Comparison of ENCODE assay signal across 41 cellular contexts in the genomic region with DNA sequence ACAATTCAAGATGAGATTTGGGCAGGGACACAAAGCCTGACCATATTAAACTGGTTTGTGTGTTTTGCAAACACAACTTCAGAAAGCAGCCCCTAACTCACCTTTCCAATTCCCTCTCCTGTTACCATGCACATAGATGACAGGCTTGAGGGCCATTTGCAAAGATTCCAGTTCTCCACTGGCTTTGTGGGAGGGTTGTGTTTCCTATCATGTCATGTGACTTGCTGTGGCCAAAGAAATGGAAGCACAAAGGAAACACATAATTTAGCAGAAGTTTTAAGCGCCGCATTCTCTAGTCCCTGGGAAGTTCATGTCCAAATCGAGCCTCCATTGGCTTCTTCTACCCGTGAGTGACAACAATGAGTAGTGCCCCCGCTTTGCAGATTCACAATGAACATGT. TPM values are rescaled to one million over a fixed set of nuclear protein-coding genes. Genes with fewer than 3 reads are reported as not detected.
"Had no signal": no experiment of that assay in that cellular context is flagged by ENCODE, and none has a peak within 500 bp of the region (broad histone marks: within the 10 kb centered on the region; RNA-seq: fewer than 3 reads in every experiment).

No MANE protein-coding gene starts in this region.

- H3K4me1 ChIP-seq: body of pancreas, breast epithelium had no signal

- H3K9me3 ChIP-seq: body of pancreas, breast epithelium had no signal

- H3K27ac Mint-ChIP-seq: activated CD4-positive, alpha-beta memory T cell treated with anti-CD3 and anti-CD28 coated beads, Interleukin-2, amount 10 ng/mL, durations not matched to agents 7 days and 5 days; activated CD4-positive, alpha-beta T cell treated with anti-CD3 and anti-CD28 coated beads for 36 hours; activated CD4-positive, alpha-beta T cell treated with anti-CD3 and anti-CD28 coated beads, Interleukin-2, amount 10 ng/mL, durations not matched to agents 7 days and 5 days; activated CD8-positive, alpha-beta memory T cell treated with anti-CD3 and anti-CD28 coated beads, Interleukin-2, amount 10 ng/mL, durations not matched to agents 7 days and 5 days; activated CD8-positive, alpha-beta T cell treated with anti-CD3 and anti-CD28 coated beads, Interleukin-2, amount 10 ng/mL, durations not matched to agents 7 days and 5 days; activated naive CD4-positive, alpha-beta T cell treated with anti-CD3 and anti-CD28 coated beads, Interleukin-2, amount 10 ng/mL, durations not matched to agents 7 days and 5 days; activated naive CD4-positive, alpha-beta T cell treated with anti-CD3 and anti-CD28 coated beads, Interleukin-2, amount 50 U/mL, for 24 hours; activated naive CD8-positive, alpha-beta T cell; activated naive CD8-positive, alpha-beta T cell treated with anti-CD3 and anti-CD28 coated beads, Interleukin-2, amount 10 ng/mL, durations not matched to agents 7 days and 5 days; activated naive CD8-positive, alpha-beta T cell treated with anti-CD3 and anti-CD28 coated beads, Interleukin-2, amount 50 U/mL, for 24 hours; activated T-cell treated with anti-CD3 and anti-CD28 coated beads, Interleukin-2, amount 50 U/mL, for 24 hours; activated T-helper 2 cell treated with anti-CD3 and anti-CD28 coated beads, Interferon-gamma antibody, Interleukin-2, Interleukin-4, amounts not matched to agents 10 μg/mL and 5 μg/mL and 100 μg/mL, durations not matched to agents 14 hours and 24 hours and 36 hours; T-helper 1 cell treated with Interleukin-12 subunit alpha and Interleukin-12 subunit beta and Interleukin-4 antibody, amounts not matched to agents 30 μg/mL and 1 μg/mL, for 36 hours; T-helper 2 cell treated with Interferon-gamma antibody and Interleukin-4, amounts not matched to agents 5 μg/mL and 100 μg/mL, for 36 hours; WTC11 had no signal

- H3K4me3 ChIP-seq: body of pancreas, breast epithelium, cardiac muscle cell had no signal

- ATAC-seq: activated CD4-positive, alpha-beta T cell treated with anti-CD3 and anti-CD28 coated beads for 36 hours; activated CD4-positive, CD25-positive, alpha-beta regulatory T cell treated with anti-CD3 and anti-CD28 coated beads, Interleukin-2, amount 50 U/mL, for 24 hours; activated CD8-positive, alpha-beta memory T cell treated with anti-CD3 and anti-CD28 coated beads, Interleukin-2, amount 10 ng/mL, durations not matched to agents 7 days and 5 days; activated CD8-positive, alpha-beta T cell treated with anti-CD3 and anti-CD28 coated beads, Interleukin-2, amount 10 ng/mL, durations not matched to agents 7 days and 5 days; activated naive CD8-positive, alpha-beta T cell treated with anti-CD3 and anti-CD28 coated beads, Interleukin-2, amount 50 U/mL, for 24 hours; body of pancreas; WTC11 had no signal

- H3K27ac ChIP-seq: body of pancreas, brain microvascular endothelial cell, breast epithelium, cardiac muscle cell, WERI-Rb-1 had no signal

- H3K9me3 Mint-ChIP-seq: activated CD4-positive, alpha-beta T cell treated with anti-CD3 and anti-CD28 coated beads, Interleukin-2, amount 10 ng/mL, durations not matched to agents 7 days and 5 days; activated naive CD4-positive, alpha-beta T cell treated with anti-CD3 and anti-CD28 coated beads, Interleukin-2, amount 10 ng/mL, durations not matched to agents 7 days and 5 days; activated naive CD8-positive, alpha-beta T cell treated with anti-CD3 and anti-CD28 coated beads, Interleukin-2, amount 50 U/mL, for 24 hours; activated T-cell treated with anti-CD3 and anti-CD28 coated beads, Interleukin-2, amount 50 U/mL, for 24 hours had no signal

- H3K4me3 Mint-ChIP-seq: activated CD4-positive, alpha-beta memory T cell treated with anti-CD3 and anti-CD28 coated beads, Interleukin-2, amount 10 ng/mL, durations not matched to agents 7 days and 5 days; activated CD4-positive, alpha-beta T cell treated with anti-CD3 and anti-CD28 coated beads for 36 hours; activated CD4-positive, alpha-beta T cell treated with anti-CD3 and anti-CD28 coated beads, Interleukin-2, amount 10 ng/mL, durations not matched to agents 7 days and 5 days; activated CD8-positive, alpha-beta memory T cell treated with anti-CD3 and anti-CD28 coated beads, Interleukin-2, amount 10 ng/mL, durations not matched to agents 7 days and 5 days; activated CD8-positive, alpha-beta T cell treated with anti-CD3 and anti-CD28 coated beads, Interleukin-2, amount 10 ng/mL, durations not matched to agents 7 days and 5 days; activated naive CD4-positive, alpha-beta T cell treated with anti-CD3 and anti-CD28 coated beads, Interleukin-2, amount 10 ng/mL, durations not matched to agents 7 days and 5 days; activated naive CD4-positive, alpha-beta T cell treated with anti-CD3 and anti-CD28 coated beads, Interleukin-2, amount 50 U/mL, for 24 hours; activated naive CD8-positive, alpha-beta T cell; activated naive CD8-positive, alpha-beta T cell treated with anti-CD3 and anti-CD28 coated beads, Interleukin-2, amount 10 ng/mL, durations not matched to agents 7 days and 5 days; activated naive CD8-positive, alpha-beta T cell treated with anti-CD3 and anti-CD28 coated beads, Interleukin-2, amount 50 U/mL, for 24 hours; activated T-cell treated with anti-CD3 and anti-CD28 coated beads, Interleukin-2, amount 50 U/mL, for 24 hours; central memory CD8-positive, alpha-beta T cell; T-helper 1 cell treated with Interleukin-12 subunit alpha and Interleukin-12 subunit beta and Interleukin-4 antibody, amounts not matched to agents 30 μg/mL and 1 μg/mL, for 36 hours; T-helper 2 cell treated with Interferon-gamma antibody and Interleukin-4, amounts not matched to agents 5 μg/mL and 100 μg/mL, for 36 hours; WTC11 had no signal

- H3K27me3 Mint-ChIP-seq: activated CD4-positive, alpha-beta memory T cell treated with anti-CD3 and anti-CD28 coated beads, Interleukin-2, amount 10 ng/mL, durations not matched to agents 7 days and 5 days; activated CD4-positive, alpha-beta T cell treated with anti-CD3 and anti-CD28 coated beads for 36 hours; activated CD4-positive, alpha-beta T cell treated with anti-CD3 and anti-CD28 coated beads, Interleukin-2, amount 10 ng/mL, durations not matched to agents 7 days and 5 days; activated CD8-positive, alpha-beta memory T cell treated with anti-CD3 and anti-CD28 coated beads, Interleukin-2, amount 10 ng/mL, durations not matched to agents 7 days and 5 days; activated naive CD4-positive, alpha-beta T cell treated with anti-CD3 and anti-CD28 coated beads, Interleukin-2, amount 10 ng/mL, durations not matched to agents 7 days and 5 days; activated naive CD4-positive, alpha-beta T cell treated with anti-CD3 and anti-CD28 coated beads, Interleukin-2, amount 50 U/mL, for 24 hours; activated naive CD8-positive, alpha-beta T cell; activated naive CD8-positive, alpha-beta T cell treated with anti-CD3 and anti-CD28 coated beads, Interleukin-2, amount 10 ng/mL, durations not matched to agents 7 days and 5 days; activated naive CD8-positive, alpha-beta T cell treated with anti-CD3 and anti-CD28 coated beads, Interleukin-2, amount 50 U/mL, for 24 hours; activated T-cell treated with anti-CD3 and anti-CD28 coated beads, Interleukin-2, amount 50 U/mL, for 24 hours; central memory CD8-positive, alpha-beta T cell had no signal

- H3K27me3 ChIP-seq: body of pancreas, brain microvascular endothelial cell, breast epithelium, cardiac muscle cell had no signal

- H3K36me3 ChIP-seq: brain microvascular endothelial cell, breast epithelium, cardiac muscle cell, WERI-Rb-1 had no signal

- H3K36me3 Mint-ChIP-seq: activated CD8-positive, alpha-beta memory T cell treated with anti-CD3 and anti-CD28 coated beads, Interleukin-2, amount 10 ng/mL, durations not matched to agents 7 days and 5 days; activated naive CD4-positive, alpha-beta T cell treated with anti-CD3 and anti-CD28 coated beads, Interleukin-2, amount 10 ng/mL, durations not matched to agents 7 days and 5 days; activated naive CD4-positive, alpha-beta T cell treated with anti-CD3 and anti-CD28 coated beads, Interleukin-2, amount 50 U/mL, for 24 hours; activated naive CD8-positive, alpha-beta T cell; activated naive CD8-positive, alpha-beta T cell treated with anti-CD3 and anti-CD28 coated beads, Interleukin-2, amount 10 ng/mL, durations not matched to agents 7 days and 5 days had no signal

- DNase-seq: activated CD4-positive, alpha-beta memory T cell treated with anti-CD3 and anti-CD28 coated beads, Interleukin-2, amount 10 ng/mL, durations not matched to agents 7 days and 5 days; activated CD4-positive, alpha-beta T cell treated with anti-CD3 and anti-CD28 coated beads for 1 hour; activated CD4-positive, alpha-beta T cell treated with anti-CD3 and anti-CD28 coated beads for 36 hours; activated CD4-positive, alpha-beta T cell treated with anti-CD3 and anti-CD28 coated beads for 48 hours; activated CD4-positive, alpha-beta T cell treated with anti-CD3 and anti-CD28 coated beads, Interleukin-2, amount 10 ng/mL, durations not matched to agents 7 days and 5 days; activated CD4-positive, alpha-beta T cell treated with anti-CD3 and anti-CD28 coated beads, Interleukin-2, amount 50 U/mL, for 48 hours; activated CD4-positive, CD25-positive, alpha-beta regulatory T cell; activated CD8-positive, alpha-beta memory T cell treated with anti-CD3 and anti-CD28 coated beads for 24 hours; activated CD8-positive, alpha-beta memory T cell treated with anti-CD3 and anti-CD28 coated beads, Interleukin-2, amount 10 ng/mL, durations not matched to agents 7 days and 5 days; activated CD8-positive, alpha-beta memory T cell treated with anti-CD3 and anti-CD28 coated beads, Interleukin-2, amount 50 U/mL, for 48 hours; activated CD8-positive, alpha-beta T cell treated with anti-CD3 and anti-CD28 coated beads, Interleukin-2, amount 10 ng/mL, durations not matched to agents 7 days and 5 days; activated effector memory CD4-positive, alpha-beta T cell treated with Interleukin-2 at 50 U/mL for 16 hours; activated gamma-delta T cell; activated naive CD4-positive, alpha-beta T cell treated with anti-CD3 and anti-CD28 coated beads, Interleukin-2, amount 10 ng/mL, durations not matched to agents 7 days and 5 days; activated naive CD4-positive, alpha-beta T cell treated with Interleukin-2 at 50 U/mL for 16 hours; activated naive CD8-positive, alpha-beta T cell treated with anti-CD3 and anti-CD28 coated beads, Interleukin-2, amount 10 ng/mL, durations not matched to agents 7 days and 5 days; activated naive CD8-positive, alpha-beta T cell treated with anti-CD3 and anti-CD28 coated beads, Interleukin-2, amount 50 U/mL, for 24 hours; activated T-cell treated with anti-CD3 and anti-CD28 coated beads, Interleukin-2, amount 50 U/mL, for 24 hours; activated T-cell treated with anti-CD3 and anti-CD28 coated beads, Interleukin-2, amount 50 U/mL, for 48 hours; amygdala; aorta; body of pancreas; brain microvascular endothelial cell; caudate nucleus; cerebellar nuclear complex; T-helper 1 cell; T-helper 2 cell; T-helper 9 cell; WERI-Rb-1 had no signal

- FAIRE-seq: astrocyte, TTC549 had no signal

- H3K4me1 Mint-ChIP-seq: activated CD4-positive, alpha-beta memory T cell treated with anti-CD3 and anti-CD28 coated beads, Interleukin-2, amount 10 ng/mL, durations not matched to agents 7 days and 5 days; activated CD4-positive, alpha-beta T cell treated with anti-CD3 and anti-CD28 coated beads for 36 hours; activated CD4-positive, alpha-beta T cell treated with anti-CD3 and anti-CD28 coated beads, Interleukin-2, amount 10 ng/mL, durations not matched to agents 7 days and 5 days; activated CD8-positive, alpha-beta memory T cell treated with anti-CD3 and anti-CD28 coated beads, Interleukin-2, amount 10 ng/mL, durations not matched to agents 7 days and 5 days; activated naive CD4-positive, alpha-beta T cell treated with anti-CD3 and anti-CD28 coated beads, Interleukin-2, amount 10 ng/mL, durations not matched to agents 7 days and 5 days; activated naive CD4-positive, alpha-beta T cell treated with anti-CD3 and anti-CD28 coated beads, Interleukin-2, amount 50 U/mL, for 24 hours; activated naive CD8-positive, alpha-beta T cell treated with anti-CD3 and anti-CD28 coated beads, Interleukin-2, amount 10 ng/mL, durations not matched to agents 7 days and 5 days; activated naive CD8-positive, alpha-beta T cell treated with anti-CD3 and anti-CD28 coated beads, Interleukin-2, amount 50 U/mL, for 24 hours; central memory CD8-positive, alpha-beta T cell had no signal

RNA-seq across cellular contexts. Expression of a gene that starts 57.9 kb away (rescaled TPM):
- total RNA-seq: activated CD4-positive, alpha-beta memory T cell treated with anti-CD3 and anti-CD28 coated beads, Interleukin-2, amount 10 ng/mL, durations not matched to agents 7 days and 5 days; activated CD4-positive, alpha-beta T cell treated with anti-CD3 and anti-CD28 coated beads for 36 hours; activated CD4-positive, alpha-beta T cell treated with anti-CD3 and anti-CD28 coated beads, Interleukin-2, amount 10 ng/mL, durations not matched to agents 7 days and 5 days; activated CD8-positive, alpha-beta memory T cell treated with anti-CD3 and anti-CD28 coated beads, Interleukin-2, amount 10 ng/mL, durations not matched to agents 7 days and 5 days; activated CD8-positive, alpha-beta T cell treated with anti-CD3 and anti-CD28 coated beads, Interleukin-2, amount 10 ng/mL, durations not matched to agents 7 days and 5 days; activated naive CD8-positive, alpha-beta T cell treated with anti-CD3 and anti-CD28 coated beads, Interleukin-2, amount 10 ng/mL, durations not matched to agents 7 days and 5 days; activated T-helper 2 cell treated with anti-CD3 and anti-CD28 coated beads, Interferon-gamma antibody, Interleukin-2, Interleukin-4, amounts not matched to agents 10 μg/mL and 5 μg/mL and 100 μg/mL, durations not matched to agents 14 hours and 24 hours and 36 hours had no signal
- polyA plus RNA-seq: cardiac muscle cell had no signal
